In the genomic region with DNA sequence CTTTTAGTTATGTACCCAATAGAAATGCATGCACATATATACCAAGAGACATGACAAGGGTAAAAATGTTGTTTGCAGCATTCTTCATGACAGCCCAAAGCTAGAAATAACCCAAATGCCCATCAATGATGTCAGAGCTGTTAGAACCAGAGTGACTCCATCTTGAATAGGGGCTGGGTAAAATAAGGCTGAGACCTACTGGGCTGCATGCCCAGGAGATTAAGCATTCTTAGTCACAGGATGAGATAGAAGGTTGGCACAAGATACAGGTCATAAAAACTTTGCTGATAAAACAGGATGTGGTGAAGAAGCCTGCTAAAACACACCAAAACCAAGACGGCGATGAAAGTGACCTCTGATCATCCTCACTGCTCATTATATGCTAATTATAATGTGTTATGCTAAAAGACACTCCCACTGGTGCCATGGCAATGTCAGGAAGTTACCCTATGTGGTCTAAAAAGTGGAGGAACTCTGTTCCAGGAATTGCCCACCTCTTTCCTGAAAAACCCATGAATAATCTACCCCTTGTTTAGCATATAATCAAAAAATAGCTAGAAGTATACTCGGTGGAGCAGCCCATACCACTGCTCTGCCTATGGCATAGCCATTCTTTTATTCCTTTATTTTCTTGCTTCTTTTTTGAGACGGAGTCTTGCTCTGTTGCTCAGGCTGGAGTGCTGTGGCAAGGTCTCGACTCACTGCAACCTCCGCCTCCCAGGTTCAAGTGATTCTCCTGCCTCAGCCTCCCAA, we compare ENCODE assay signal across 8 cellular contexts. TPM values are rescaled to one million over a fixed set of nuclear protein-coding genes. Genes with fewer than 3 reads are reported as not detected.
DNase-seq lines count a peak whose midpoint lies in the region; ATAC-seq and TF ChIP-seq lines count a peak whose summit lies in the region.

No MANE protein-coding gene starts in this region.

- H3K27me3 Mint-ChIP-seq in CD8-positive, alpha-beta memory T cell, result no peaks in the 10 kb centered on the region
- no peaks in the 10 kb centered on the region for H3K27me3 Mint-ChIP-seq in activated naive CD4-positive, alpha-beta T cell treated with anti-CD3 and anti-CD28 coated beads, Interleukin-2, amount 50 U/mL, for 24 hours
- H3K27me3 Mint-ChIP-seq in naive thymus-derived CD4-positive, alpha-beta T cell, result no peaks in the 10 kb centered on the region

- WGBS in tibial nerve, 2 donors, result 70 to 79% methylated on average over 6 of the region's 6 CpGs

- no peaks in the 10 kb centered on the region for H3K9me3 Mint-ChIP-seq in CD8-positive, alpha-beta memory T cell
- H3K9me3 Mint-ChIP-seq in activated naive CD4-positive, alpha-beta T cell treated with anti-CD3 and anti-CD28 coated beads, Interleukin-2, amount 50 U/mL, for 24 hours, result no peaks in the 10 kb centered on the region
- peaks cover 0 to under 1% (median 0%) of the 10 kb centered on the region in 11 donors for H3K9me3 Mint-ChIP-seq in naive thymus-derived CD4-positive, alpha-beta T cell

- H3F3A ChIP-seq in MM.1S (ENCODE audit: insufficient read depth, low read length), result no peaks in the 10 kb centered on the region

- no peak for TF ChIP-seq EP300 in tibial nerve (IDR thresholded peaks at IDR 0.05)

- POLR2A ChIA-PET in CD8-positive, alpha-beta memory T cell (lab: Charles Lee), result interaction anchor here (1.0 kb wide), 1 partner anchor 31 kb away, joined by 3 read pairs; no protein-coding TSS in a partner anchor
- POLR2A ChIA-PET in naive thymus-derived CD4-positive, alpha-beta T cell (lab: Charles Lee), result interaction anchor here (0.8 to 1.8 kb wide), 3 partner anchors 9 to 32 kb away, joined by 3 to 5 read pairs (median 4); no protein-coding TSS in a partner anchor

- no peak for TF ChIP-seq POLR2A in tibial nerve (IDR thresholded peaks at IDR 0.05)

- peaks cover 19% of the 10 kb centered on the region for H3K4me1 ChIP-seq in CD8-positive, alpha-beta memory T cell (ENCODE audit: insufficient read depth, low read length)
- H3K4me1 ChIP-seq in MM.1S (ENCODE audit: low read length) (no peaks in the 10 kb centered on the region), tibial nerve (no peaks in the 10 kb centered on the region), BE2C (no peaks in the 10 kb centered on the region)
- H3K4me1 ChIP-seq in naive thymus-derived CD4-positive, alpha-beta T cell (ENCODE audit: control insufficient read depth in 2 of 2, insufficient read depth in 2 of 2, low read length in 2 of 2), result peaks cover 17 to 21% of the 10 kb centered on the region in 2 donors

- no peaks in the 10 kb centered on the region for H3K9me2 ChIP-seq in MM.1S (replicated peaks; ENCODE audit: insufficient read depth, low read length)

- CTCF ChIA-PET in CD8-positive, alpha-beta memory T cell (lab: Charles Lee), result no interaction called here
- CTCF ChIA-PET in naive thymus-derived CD4-positive, alpha-beta T cell (lab: Charles Lee), result no interaction called here

- no peaks in the 10 kb centered on the region for H3K27me3 ChIP-seq in CD8-positive, alpha-beta memory T cell (ENCODE audit: insufficient read depth, low read length, poor library complexity, severe bottlenecking)
- H3K27me3 ChIP-seq in MM.1S (replicated peaks; ENCODE audit: insufficient read depth, low read length), result no peaks in the 10 kb centered on the region
- H3K27me3 ChIP-seq in naive thymus-derived CD4-positive, alpha-beta T cell (ENCODE audit: control insufficient read depth in 2 of 2, insufficient read depth in 2 of 2, low read length in 2 of 2), result no peaks in the 10 kb centered on the region
- no peaks in the 10 kb centered on the region for H3K27me3 ChIP-seq in tibial nerve
- no peaks in the 10 kb centered on the region for H3K27me3 ChIP-seq in BE2C

- intact Hi-C loops in naive thymus-derived CD4-positive, alpha-beta T cell (cut with micrococcal nuclease), result loop anchor here in 1 of 2 donors (5.0 kb wide), 1 partner anchor 432 kb away; no protein-coding TSS in a partner anchor

- peak; percentile 80 for ATAC-seq in naive thymus-derived CD4-positive, alpha-beta T cell

- TF ChIP-seq CTCF in MM.1S (IDR thresholded peaks at IDR 0.05; ENCODE audit: low read length) (no peak), tibial nerve (IDR thresholded peaks at IDR 0.05) (no peak), BE2C (IDR thresholded peaks at IDR 0.05; ENCODE audit: low read depth, low read length) (no peak)

- no peak overlapping the region for H3K4me3 ChIP-seq in CD8-positive, alpha-beta memory T cell (ENCODE audit: low read length)
- no peak overlapping the region for H3K4me3 ChIP-seq in MM.1S (ENCODE audit: low read length)
- H3K4me3 ChIP-seq in naive thymus-derived CD4-positive, alpha-beta T cell (ENCODE audit: low read length), result no peak overlapping the region
- no peak overlapping the region for H3K4me3 ChIP-seq in tibial nerve
- H3K4me3 ChIP-seq in BE2C (ENCODE audit: low read depth, low read length), result no peak overlapping the region

- H3K9ac ChIP-seq in MM.1S (ENCODE audit: low read length), result no peak overlapping the region

- no peaks in the 10 kb centered on the region for H3K9me3 ChIP-seq in CD8-positive, alpha-beta memory T cell (ENCODE audit: low read length)
- no peaks in the 10 kb centered on the region for H3K9me3 ChIP-seq in MM.1S (replicated peaks; ENCODE audit: insufficient read depth, low read length)
- H3K9me3 ChIP-seq in naive thymus-derived CD4-positive, alpha-beta T cell (ENCODE audit: control insufficient read depth in 2 of 3, low read length in 3 of 3), result no peaks in the 10 kb centered on the region
- H3K9me3 ChIP-seq in tibial nerve, result peaks cover 0 to 6% (median 0%) of the 10 kb centered on the region in 4 donors
- H3K9me3 ChIP-seq in BE2C, result no peaks in the 10 kb centered on the region

- no peak overlapping the region for H3K4me2 ChIP-seq in MM.1S (ENCODE audit: low read depth, low read length)

- H2AFZ ChIP-seq in MM.1S (ENCODE audit: low read length), result no peak overlapping the region

- H3K79me2 ChIP-seq in MM.1S (ENCODE audit: low read length), result no peaks in the 10 kb centered on the region

- peaks cover 33 to 37% (median 36%) of the 10 kb centered on the region in 3 donors for H3K4me1 Mint-ChIP-seq in CD8-positive, alpha-beta memory T cell
- peaks cover 31% of the 10 kb centered on the region for H3K4me1 Mint-ChIP-seq in activated naive CD4-positive, alpha-beta T cell treated with anti-CD3 and anti-CD28 coated beads, Interleukin-2, amount 50 U/mL, for 24 hours
- H3K4me1 Mint-ChIP-seq in naive thymus-derived CD4-positive, alpha-beta T cell, result peaks cover 15 to 33% (median 30%) of the 10 kb centered on the region in 7 donors

- no peak overlapping the region for H3K27ac ChIP-seq in CD8-positive, alpha-beta memory T cell (ENCODE audit: low read depth, low read length)
- no peak overlapping the region for H3K27ac ChIP-seq in MM.1S (ENCODE audit: low read length)
- no peak overlapping the region for H3K27ac ChIP-seq in naive thymus-derived CD4-positive, alpha-beta T cell (ENCODE audit: low read depth, low read length)
- H3K27ac ChIP-seq in tibial nerve, result no peak overlapping the region

- peak in 4 of 5 donors; percentile 20 to 73 (median 54) for DNase-seq in CD8-positive, alpha-beta memory T cell
- DNase-seq in MM.1S, result peak; percentile 36
- peak in 7 of 9 donors; percentile 22 to 64 (median 50) for DNase-seq in naive thymus-derived CD4-positive, alpha-beta T cell
- DNase-seq in germinal center (ENCODE audit: low spot score), result no peak
- no peak for DNase-seq in amniotic stem cell (lab: John Stamatoyannopoulos, UW)
- no peak for DNase-seq in tibial nerve (ENCODE audit: low spot score in 2 of 2)
- DNase-seq in BE2C, result no peak

- H3K4me3 Mint-ChIP-seq in CD8-positive, alpha-beta memory T cell, result peak overlapping the region in 6 of 7 donors; percentile 3 to 67 (median 44)
- peak overlapping the region; percentile 48 for H3K4me3 Mint-ChIP-seq in activated naive CD4-positive, alpha-beta T cell treated with anti-CD3 and anti-CD28 coated beads, Interleukin-2, amount 50 U/mL, for 24 hours
- peak overlapping the region in 8 of 10 donors; percentile 7 to 43 (median 20) for H3K4me3 Mint-ChIP-seq in naive thymus-derived CD4-positive, alpha-beta T cell

- no peaks in the 10 kb centered on the region for H3K36me3 ChIP-seq in CD8-positive, alpha-beta memory T cell (ENCODE audit: insufficient read depth, low read length)
- H3K36me3 ChIP-seq in MM.1S (replicated peaks; ENCODE audit: insufficient read depth, low read length) (no peaks in the 10 kb centered on the region), tibial nerve (peaks cover 0 to 25% (median 0%) of the 10 kb centered on the region in 3 donors), BE2C (peaks cover 4% of the 10 kb centered on the region; the same call in 1 of the 2 replicates)
- peaks cover 0 to 14% (median 5%) of the 10 kb centered on the region in 3 experiments for H3K36me3 ChIP-seq in naive thymus-derived CD4-positive, alpha-beta T cell (ENCODE audit: control insufficient read depth in 2 of 3, insufficient read depth in 3 of 3, low read length in 3 of 3)

- peak overlapping the region; percentile 31 to 95 (median 84) for H3K27ac Mint-ChIP-seq in CD8-positive, alpha-beta memory T cell
- peak overlapping the region; percentile 87 for H3K27ac Mint-ChIP-seq in activated naive CD4-positive, alpha-beta T cell treated with anti-CD3 and anti-CD28 coated beads, Interleukin-2, amount 50 U/mL, for 24 hours
- peak overlapping the region; percentile 69 to 88 (median 77) for H3K27ac Mint-ChIP-seq in naive thymus-derived CD4-positive, alpha-beta T cell

- H3K36me3 Mint-ChIP-seq in CD8-positive, alpha-beta memory T cell, result peaks cover 0 to 15% (median 6%) of the 10 kb centered on the region in 3 donors
- peaks cover 12% of the 10 kb centered on the region for H3K36me3 Mint-ChIP-seq in activated naive CD4-positive, alpha-beta T cell treated with anti-CD3 and anti-CD28 coated beads, Interleukin-2, amount 50 U/mL, for 24 hours
- H3K36me3 Mint-ChIP-seq in naive thymus-derived CD4-positive, alpha-beta T cell, result peaks cover 0 to 19% (median 7%) of the 10 kb centered on the region in 5 donors

- no peaks in the 10 kb centered on the region for H4K20me1 ChIP-seq in MM.1S (ENCODE audit: insufficient read depth, low read length)

RNA-seq across cellular contexts. Expression of gene ZBTB11, which starts 32.9 kb away (rescaled TPM):
- 10 to 100 TPM; 28.9 to 29.7 TPM for total RNA-seq in CD8-positive, alpha-beta memory T cell
- polyA plus RNA-seq in CD8-positive, alpha-beta memory T cell, result 14.5 TPM
- 10 to 100 TPM; 31.9 to 68.2 (median 54.2) TPM for total RNA-seq in naive thymus-derived CD4-positive, alpha-beta T cell
- 10 to 100 TPM; 10.5 to 16.3 TPM for polyA plus RNA-seq in naive thymus-derived CD4-positive, alpha-beta T cell
- 10 to 100 TPM; 18.3 to 20.5 (median 19.6) TPM for total RNA-seq in tibial nerve
- 18.6 TPM for polyA plus RNA-seq in BE2C (2012; ENCODE audit: insufficient read depth, insufficient read length, low read depth)

RNA-seq across cellular contexts. Expression of gene RPL24, which starts 42.5 kb away (rescaled TPM):
- total RNA-seq in CD8-positive, alpha-beta memory T cell, result 1,000 to 10,000 TPM; 1,569 to 1,633 TPM
- 973 TPM for polyA plus RNA-seq in CD8-positive, alpha-beta memory T cell
- 1,000 to 10,000 TPM; 1,072 to 1,652 (median 1,599) TPM for total RNA-seq in naive thymus-derived CD4-positive, alpha-beta T cell
- polyA plus RNA-seq in naive thymus-derived CD4-positive, alpha-beta T cell, result 1,000 to 10,000 TPM; 1,238 to 1,434 TPM
- total RNA-seq in tibial nerve, result 1,000 to 10,000 TPM; 1,024 to 1,620 (median 1,272) TPM
- 1,185 TPM for polyA plus RNA-seq in BE2C (2012; ENCODE audit: insufficient read depth, insufficient read length, low read depth)

Comparison
In these comparisons a context has a peak if more than half of its experiments do, and no peak if none do; other contexts are left out.
1. DNase-seq: peak in CD8-positive, alpha-beta memory T cell (4 of 5), MM.1S (single experiment) and naive thymus-derived CD4-positive, alpha-beta T cell (7 of 9); none in germinal center (single experiment), amniotic stem cell (single experiment), tibial nerve (0 of 2) and BE2C (single experiment).
2. Peak in every context shown above with its lines, with median percentiles within 50 percentile points of each other: H3K27ac Mint-ChIP-seq and H3K4me3 Mint-ChIP-seq.